Comparison of ENCODE assay signal across 9 cellular contexts in genomic region chr12:46546634-46547273, GRCh38.
DNase-seq lines count a peak whose midpoint lies in the region; ATAC-seq, FAIRE-seq and TF ChIP-seq lines count a peak whose summit lies in the region.
"Had no signal": no experiment of that assay in that cellular context is flagged by ENCODE, and none has a peak within 500 bp of the region (broad histone marks: within the 10 kb centered on the region; RNA-seq: fewer than 3 reads in every experiment).

No MANE protein-coding gene starts in this region.

- peak overlapping the region; percentile 38 to 85 for H3K27ac Mint-ChIP-seq in effector memory CD8-positive, alpha-beta T cell

- H3K4me3 ChIP-seq in lower leg skin (ENCODE audit: low read depth, poor library complexity, severe bottlenecking): no peak overlapping the region
- no peak overlapping the region for H3K4me3 ChIP-seq in stomach

- peak overlapping the region; percentile 36 to 39 for H3K4me3 Mint-ChIP-seq in effector memory CD8-positive, alpha-beta T cell
- H3K4me3 Mint-ChIP-seq: neural crest cell had no signal

- H3K27me3 Mint-ChIP-seq in effector memory CD8-positive, alpha-beta T cell: no peaks in the 10 kb centered on the region

- H3K36me3 ChIP-seq in stomach: no peaks in the 10 kb centered on the region

- 41 to 56% methylated on average over 2 of the region's 2 CpGs for WGBS in lower leg skin, 2 donors
- WGBS in stomach, 5 donors: 58 to 87% (median 65%) methylated on average over 2 of the region's 2 CpGs

- H3K9me3 Mint-ChIP-seq in effector memory CD8-positive, alpha-beta T cell: no peaks in the 10 kb centered on the region

- intact Hi-C loops in lower leg skin (cut with DNase I; ENCODE audit: low total_unique reads): no loop called here
- intact Hi-C loops in stomach (cut with DNase I; ENCODE audit: low total_unique reads): no loop called here

- TF ChIP-seq CTCF in lower leg skin (IDR thresholded peaks at IDR 0.05) (no peak), stomach (IDR thresholded peaks at IDR 0.05) (no peak)

- TF ChIP-seq EP300 in stomach (IDR thresholded peaks at IDR 0.05): no peak

- FAIRE-seq in HTR-8/SVneo (lab: Jason Lieb, UNC): peak; percentile 66

- peaks cover 20 to 39% of the 10 kb centered on the region in 2 donors for H3K4me1 Mint-ChIP-seq in effector memory CD8-positive, alpha-beta T cell (ENCODE audit: low read depth in 2 of 2)

- peaks cover 0 to 5% (median 0%) of the 10 kb centered on the region in 4 donors for H3K4me1 ChIP-seq in stomach

- TF ChIP-seq POLR2A in lower leg skin (IDR thresholded peaks at IDR 0.05): no peak
- TF ChIP-seq POLR2A in stomach (IDR thresholded peaks at IDR 0.05): no peak

- no peak overlapping the region for H3K27ac ChIP-seq in stomach

- peaks cover 3% of the 10 kb centered on the region for H3K36me3 Mint-ChIP-seq in effector memory CD8-positive, alpha-beta T cell (ENCODE audit: insufficient read depth)

- no peaks in the 10 kb centered on the region for H3K27me3 ChIP-seq in stomach

- peak; percentile 50 for DNase-seq in EL
- DNase-seq in HTR-8/SVneo (ENCODE audit: insufficient read length, low spot score): no peak
- DNase-seq in effector memory CD8-positive, alpha-beta T cell: no peak
- no peak for DNase-seq in hypothalamus (lab: John Stamatoyannopoulos, UW)
- no peak for DNase-seq in lower leg skin (ENCODE audit: low spot score in 2 of 2)
- DNase-seq in stimulated activated naive CD4-positive, alpha-beta T cell treated with Interleukin-2 at 50 U/mL for 16 hours (lab: John Stamatoyannopoulos, UW): no peak
- DNase-seq in stomach: no peak

- peak; percentile 90 for ATAC-seq in GM21447 (IDR thresholded peaks at IDR 0.05; ENCODE audit: unreplicated experiment)
- ATAC-seq in effector memory CD8-positive, alpha-beta T cell (replicated peaks): peak; percentile 76

- no peaks in the 10 kb centered on the region for H3K9me3 ChIP-seq in stomach
